Comparison of ENCODE assay signal across 9 cellular contexts in genomic region chr3:58994746-58995330, GRCh38. TPM values are rescaled to one million over a fixed set of nuclear protein-coding genes. Genes with fewer than 3 reads are reported as not detected.
A peak's percentile ranks its signal among the peaks of the same experiment; 100 is the strongest.
DNase-seq lines count a peak whose midpoint lies in the region; ATAC-seq and TF ChIP-seq lines count a peak whose summit lies in the region.
"Had no signal": no experiment of that assay in that cellular context is flagged by ENCODE, and none has a peak within 500 bp of the region (broad histone marks: within the 10 kb centered on the region; RNA-seq: fewer than 3 reads in every experiment).

No MANE protein-coding gene starts in this region.

- in situ Hi-C loops in GM13976 (cut with MboI; ENCODE audit: low sequenced_read_pairs, unreplicated experiment), result no loop called here

- no peak for DNase-seq in CD14-positive monocyte (ENCODE audit: low spot score)
- peak; percentile 63 for DNase-seq in GM13976 (ENCODE audit: low spot score)
- DNase-seq in NCI-H1105 (lab: John Stamatoyannopoulos, UW), result peak; percentile 12
- DNase-seq in T-helper 17 cell, result no peak
- DNase-seq in fibroblast of gingiva (ENCODE audit: low read depth), result peak; percentile 62
- peak; percentile 65 for DNase-seq in pons (ENCODE audit: low spot score)
- DNase-seq in NCI-H446 treated with DMSO at 0.1 percent for 48 hours (lab: John Stamatoyannopoulos, UW), result no peak
- no peak for DNase-seq in NK-92 (lab: John Stamatoyannopoulos, UW; ENCODE audit: unreplicated experiment)

- TF ChIP-seq CTCF in CD14-positive monocyte (IDR thresholded peaks at IDR 0.05), result peak; percentile 60
- peak; percentile 59 for TF ChIP-seq CTCF in GM13976 (IDR thresholded peaks at IDR 0.05; ENCODE audit: borderline replicate concordance, control extremely low read depth, extremely low read depth, insufficient read depth, missing control alignments)

- intact Hi-C loops in CD14-positive monocyte (cut with micrococcal nuclease), result no loop called here

- peaks cover 0 to 3% (median 2%) of the 10 kb centered on the region in 3 donors for H3K27me3 Mint-ChIP-seq in CD14-positive monocyte (ENCODE audit: low read depth in 3 of 3)
- peaks cover 13% of the 10 kb centered on the region for H3K27me3 Mint-ChIP-seq in T-helper 17 cell

- H3K36me3 Mint-ChIP-seq in CD14-positive monocyte (no peaks in the 10 kb centered on the region), T-helper 17 cell (ENCODE audit: low read depth) (no peaks in the 10 kb centered on the region)
- H3K36me3 Mint-ChIP-seq: T-cell had no signal

- H3K9me3 ChIP-seq in T-helper 17 cell (ENCODE audit: control insufficient read depth, low read length, poor library complexity, severe bottlenecking), result no peaks in the 10 kb centered on the region

- H3K4me1 Mint-ChIP-seq in CD14-positive monocyte, result peaks cover 8% of the 10 kb centered on the region
- peaks cover 4% of the 10 kb centered on the region for H3K4me1 Mint-ChIP-seq in T-helper 17 cell

- H3K27ac Mint-ChIP-seq in CD14-positive monocyte, result no peak overlapping the region
- H3K27ac Mint-ChIP-seq in T-helper 17 cell, result no peak overlapping the region
- H3K27ac Mint-ChIP-seq: T-cell had no signal

- peak; percentile 50 for ATAC-seq in T-helper 17 cell
- ATAC-seq: T-cell had no signal

- H3K4me3 Mint-ChIP-seq in CD14-positive monocyte, result no peak overlapping the region
- H3K4me3 Mint-ChIP-seq in T-helper 17 cell, result no peak overlapping the region
- H3K4me3 Mint-ChIP-seq: T-cell had no signal

- no peaks in the 10 kb centered on the region for H3K9me3 Mint-ChIP-seq in CD14-positive monocyte

RNA-seq across cellular contexts. Expression of gene CFAP20DC, which starts 55.0 kb away (rescaled TPM):
- polyA plus RNA-seq in CD14-positive monocyte, result not detected
- under 1 TPM; 0.39 to 0.47 TPM for total RNA-seq in T-helper 17 cell

Comparison
In these comparisons a context has a peak if more than half of its experiments do, and no peak if none do; other contexts are left out.
1. DNase-seq: peak in GM13976 (single experiment), NCI-H1105 (single experiment), fibroblast of gingiva (single experiment) and pons (single experiment); none in CD14-positive monocyte (single experiment), T-helper 17 cell (0 of 3), NCI-H446 treated with DMSO at 0.1 percent for 48 hours (single experiment) and NK-92 (single experiment).